In genomic region chr2:118874324-118874723, GRCh38 we compare ENCODE assay signal across 27 cellular contexts. TPM values are rescaled to one million over a fixed set of nuclear protein-coding genes. Genes with fewer than 3 reads are reported as not detected.
"Had no signal": no experiment of that assay in that cellular context is flagged by ENCODE, and none has a peak within 500 bp of the region (broad histone marks: within the 10 kb centered on the region; RNA-seq: fewer than 3 reads in every experiment).

No MANE protein-coding gene starts in this region.

- H3K27ac ChIP-seq: coronary artery, dorsolateral prefrontal cortex, esophagus squamous epithelium, gastrocnemius medialis, heart right ventricle, left lung, lower lobe of right lung had no signal

- H3K9me3 ChIP-seq: esophagus squamous epithelium, gastrocnemius medialis, heart right ventricle, left lung, lower lobe of right lung, mucosa of descending colon had no signal

- ATAC-seq: gastrocnemius medialis, heart right ventricle, left cardiac atrium, left lung, left ventricle myocardium superior, lower lobe of right lung, mucosa of descending colon had no signal

- H3K9me3 Mint-ChIP-seq: mesothelial cell of epicardium had no signal

- H3K36me3 Mint-ChIP-seq: mesothelial cell of epicardium, naive B cell had no signal

- H3K27ac Mint-ChIP-seq: mesothelial cell of epicardium, naive B cell had no signal

- H3K36me3 ChIP-seq: esophagus squamous epithelium, gastrocnemius medialis, heart right ventricle, left lung, lower lobe of right lung had no signal

- H3K4me3 Mint-ChIP-seq: mesothelial cell of epicardium, naive B cell had no signal

- H3K4me1 ChIP-seq: esophagus squamous epithelium, gastrocnemius medialis, left lung, lower lobe of right lung had no signal

- H3K4me1 Mint-ChIP-seq: mesothelial cell of epicardium, naive B cell had no signal

- H3K4me3 ChIP-seq: coronary artery, dorsolateral prefrontal cortex, esophagus squamous epithelium, gastrocnemius medialis, heart right ventricle, left lung, lower lobe of right lung, mucosa of descending colon had no signal

- DNase-seq: dermis blood vessel endothelial cell; dorsolateral prefrontal cortex; effector CD4-positive, alpha-beta T cell; effector memory CD4-positive, alpha-beta T cell; esophagus squamous epithelium; foreskin fibroblast; foreskin melanocyte; gastrocnemius medialis; glutamatergic neuron; head of caudate nucleus; heart right ventricle; hippocampal formation; left cardiac atrium; left lung; left ventricle myocardium superior; lower lobe of right lung; mesenchymal stem cell; mucosa of descending colon; naive B cell had no signal

RNA-seq across cellular contexts. Expression of gene EN1, which starts 26.9 kb away (rescaled TPM):
- total RNA-seq: dermis blood vessel endothelial cell, endothelial cell of umbilical vein, epithelial cell of proximal tubule, esophagus squamous epithelium, glomerular endothelial cell, kidney epithelial cell, left cardiac atrium, left lung, left ventricle myocardium superior, lung microvascular endothelial cell, mucosa of descending colon had no signal
- polyA plus RNA-seq: endothelial cell of umbilical vein, esophagus, heart right ventricle had no signal
